In the genomic region with DNA sequence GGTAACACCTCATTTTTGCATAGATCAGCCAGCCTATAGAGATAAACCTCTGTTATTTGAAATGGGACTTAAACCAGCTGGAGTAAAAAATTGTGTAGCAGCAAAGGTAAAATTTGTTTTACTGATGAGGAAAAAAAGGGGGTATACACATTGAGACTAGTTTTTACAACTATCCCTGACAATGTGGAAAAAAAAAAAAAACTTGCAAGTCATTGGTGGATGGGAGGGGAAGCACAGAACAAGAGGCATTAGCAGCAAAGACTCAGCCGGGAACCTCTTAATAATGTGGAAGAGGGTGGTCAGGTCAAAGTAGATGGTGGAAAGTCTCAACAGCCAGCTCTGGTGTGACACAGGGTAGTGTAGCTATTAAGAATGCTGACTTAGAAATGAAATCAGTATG, we compare ENCODE assay signal across 21 cellular contexts. TPM values are rescaled to one million over a fixed set of nuclear protein-coding genes. Genes with fewer than 3 reads are reported as not detected.
DNase-seq lines count a peak whose midpoint lies in the region; ATAC-seq and TF ChIP-seq lines count a peak whose summit lies in the region.
"Had no signal": no experiment of that assay in that cellular context is flagged by ENCODE, and none has a peak within 500 bp of the region (broad histone marks: within the 10 kb centered on the region; RNA-seq: fewer than 3 reads in every experiment).

No MANE protein-coding gene starts in this region.

- H3K23ac ChIP-seq in H9 (ENCODE audit: insufficient read length, low read depth, low read length) = no peak overlapping the region

- no peak overlapping the region for H2BK20ac ChIP-seq in H9 (ENCODE audit: low read depth, low read length, poor library complexity, severe bottlenecking)

- no peak overlapping the region for H4K5ac ChIP-seq in H9 (ENCODE audit: insufficient read length, low read depth, low read length)

- H3K4me1 Mint-ChIP-seq in activated naive CD8-positive, alpha-beta T cell treated with anti-CD3 and anti-CD28 coated beads, Interleukin-2, amount 50 U/mL, for 24 hours = peaks cover 7% of the 10 kb centered on the region
- no peaks in the 10 kb centered on the region for H3K4me1 Mint-ChIP-seq in activated naive CD8-positive, alpha-beta T cell treated with anti-CD3 and anti-CD28 coated beads for 36 hours
- no peaks in the 10 kb centered on the region for H3K4me1 Mint-ChIP-seq in H9
- peaks cover 19% of the 10 kb centered on the region for H3K4me1 Mint-ChIP-seq in activated T-helper 17 cell treated with anti-CD3 and anti-CD28 coated beads, Interleukin-2, amount 50 U/mL, for 72 hours
- H3K4me1 Mint-ChIP-seq in endothelial cell (ENCODE audit: unreplicated experiment) = peaks cover 8% of the 10 kb centered on the region
- H3K4me1 Mint-ChIP-seq: CD14-positive monocyte had no signal

- H3K4ac ChIP-seq in H9 (ENCODE audit: low read depth, low read length) = no peak overlapping the region

- H2BK15ac ChIP-seq in H9 (ENCODE audit: low read depth, low read length) = no peak overlapping the region

- H3K79me2 ChIP-seq in H9 (ENCODE audit: insufficient read depth, low read length) = peaks cover 1% of the 10 kb centered on the region; the same call in 1 of the 2 replicates

- H3K4me2 ChIP-seq in H9 (ENCODE audit: insufficient read depth, insufficient read length, low read length) = no peak overlapping the region
- H3K4me2 ChIP-seq: A549, BLaER1 had no signal

- peaks cover 36% of the 10 kb centered on the region for H3K36me3 Mint-ChIP-seq in activated naive CD8-positive, alpha-beta T cell treated with anti-CD3 and anti-CD28 coated beads, Interleukin-2, amount 50 U/mL, for 24 hours (ENCODE audit: low read depth)
- peaks cover 20% of the 10 kb centered on the region for H3K36me3 Mint-ChIP-seq in activated naive CD8-positive, alpha-beta T cell treated with anti-CD3 and anti-CD28 coated beads for 36 hours
- peaks cover 17 to 72% (median 44%) of the 10 kb centered on the region in 3 experiments; a peak in 6 of 7 replicates for H3K36me3 Mint-ChIP-seq in H9 (ENCODE audit: insufficient read depth in 1 of 3, low read depth in 3 of 3)
- peaks cover 87% of the 10 kb centered on the region for H3K36me3 Mint-ChIP-seq in activated T-helper 17 cell treated with anti-CD3 and anti-CD28 coated beads, Interleukin-2, amount 50 U/mL, for 72 hours (ENCODE audit: low read depth)
- H3K36me3 Mint-ChIP-seq in endothelial cell (ENCODE audit: low read depth, unreplicated experiment) = peaks cover 16% of the 10 kb centered on the region

- ATAC-seq in activated naive CD8-positive, alpha-beta T cell treated with anti-CD3 and anti-CD28 coated beads, Interleukin-2, amount 50 U/mL, for 24 hours = no peak
- ATAC-seq in activated T-helper 17 cell treated with anti-CD3 and anti-CD28 coated beads, Interleukin-2, amount 50 U/mL, for 72 hours (replicated peaks) = no peak
- no peak for ATAC-seq in GM18868 (IDR thresholded peaks at IDR 0.05; ENCODE audit: unreplicated experiment)
- ATAC-seq: A549 had no signal

- no peak overlapping the region for H3K14ac ChIP-seq in H9 (ENCODE audit: insufficient read depth, low read length)

- H2BK12ac ChIP-seq in H9 (ENCODE audit: insufficient read length, low read depth, low read length) = no peak overlapping the region

- H3K27ac Mint-ChIP-seq in activated naive CD8-positive, alpha-beta T cell treated with anti-CD3 and anti-CD28 coated beads, Interleukin-2, amount 50 U/mL, for 24 hours = peak overlapping the region; percentile 19
- no peak overlapping the region for H3K27ac Mint-ChIP-seq in activated naive CD8-positive, alpha-beta T cell treated with anti-CD3 and anti-CD28 coated beads for 36 hours
- H3K27ac Mint-ChIP-seq in H9 (peak overlapping the region in 2 of 3 experiments; percentile 20 to 49; a peak in 1 of 7 replicates), endothelial cell (ENCODE audit: unreplicated experiment) (peak overlapping the region; percentile 3)
- H3K27ac Mint-ChIP-seq in activated T-helper 17 cell treated with anti-CD3 and anti-CD28 coated beads, Interleukin-2, amount 50 U/mL, for 72 hours = peak overlapping the region; percentile 36

- H3K4me1 ChIP-seq in H9 (ENCODE audit: insufficient read depth, low read length) = no peaks in the 10 kb centered on the region
- H3K4me1 ChIP-seq: BE2C, BLaER1 had no signal

- H4K20me1 ChIP-seq in H9 (ENCODE audit: control insufficient read depth, insufficient read depth, insufficient read length) = no peaks in the 10 kb centered on the region

- H4K91ac ChIP-seq in H9 (ENCODE audit: insufficient read length, low read depth, low read length) = no peak overlapping the region

- H3K79me1 ChIP-seq in H9 (ENCODE audit: insufficient read depth, low read depth, low read length, poor library complexity, severe bottlenecking) = peaks cover 4% of the 10 kb centered on the region

- no peaks in the 10 kb centered on the region for H3K9me3 ChIP-seq in H9 (ENCODE audit: control insufficient read depth, low read depth, low read length)
- H3K9me3 ChIP-seq: A549, BE2C, BLaER1, Caco-2 had no signal

- WGBS in H9 (ENCODE audit: extremely low coverage, insufficient read length, low lambda C conversion rate) = no CpG with 5 or more reads among the region's 1 CpG

- no peak overlapping the region for H4K8ac ChIP-seq in H9 (replicated peaks; ENCODE audit: insufficient read length, low read depth, low read length)

- H2AK5ac ChIP-seq in H9 (ENCODE audit: insufficient read length, low read length) = no peak overlapping the region

- no peak for DNase-seq in activated naive CD8-positive, alpha-beta T cell treated with anti-CD3 and anti-CD28 coated beads, Interleukin-2, amount 50 U/mL, for 24 hours
- no peak for DNase-seq in activated naive CD8-positive, alpha-beta T cell treated with anti-CD3 and anti-CD28 coated beads for 36 hours
- no peak for DNase-seq in H9
- no peak for DNase-seq in endothelial cell (ENCODE audit: low spot score)
- DNase-seq in HK-2 (ENCODE audit: unreplicated experiment) = no peak
- DNase-seq in COLO829 (ENCODE audit: low spot score) = no peak
- DNase-seq: BE2C; C1 segment of cervical spinal cord; Caco-2; Calu3; CD4-positive, alpha-beta memory T cell; CD4-positive, CD25-positive, alpha-beta regulatory T cell; CD8-positive, alpha-beta memory T cell; DMS79 treated with DMSO at 0.1 percent for 48 hours; GF-D8 had no signal

- no peaks in the 10 kb centered on the region for H3K9me3 Mint-ChIP-seq in activated naive CD8-positive, alpha-beta T cell treated with anti-CD3 and anti-CD28 coated beads, Interleukin-2, amount 50 U/mL, for 24 hours
- no peaks in the 10 kb centered on the region for H3K9me3 Mint-ChIP-seq in activated naive CD8-positive, alpha-beta T cell treated with anti-CD3 and anti-CD28 coated beads for 36 hours
- H3K9me3 Mint-ChIP-seq in H9 (no peaks in the 10 kb centered on the region), endothelial cell (ENCODE audit: unreplicated experiment) (no peaks in the 10 kb centered on the region)
- H3K9me3 Mint-ChIP-seq in activated T-helper 17 cell treated with anti-CD3 and anti-CD28 coated beads, Interleukin-2, amount 50 U/mL, for 72 hours = no peaks in the 10 kb centered on the region
- H3K9me3 Mint-ChIP-seq: CD14-positive monocyte; CD4-positive, alpha-beta memory T cell; CD4-positive, CD25-positive, alpha-beta regulatory T cell; CD8-positive, alpha-beta memory T cell had no signal

- H3K27ac ChIP-seq in H9 (ENCODE audit: insufficient read length, low read depth, low read length) = no peak overlapping the region
- H3K27ac ChIP-seq: 22Rv1, A549, BLaER1 had no signal

- TF ChIP-seq CTCF in H9 (conservative IDR thresholded peaks at IDR 0.05) (no peak), endothelial cell (IDR thresholded peaks at IDR 0.05; ENCODE audit: unreplicated experiment) (no peak)

- no peak overlapping the region for H2BK5ac ChIP-seq in H9 (ENCODE audit: insufficient read length, low read length)

- no peak overlapping the region for H3K4me3 Mint-ChIP-seq in activated naive CD8-positive, alpha-beta T cell treated with anti-CD3 and anti-CD28 coated beads, Interleukin-2, amount 50 U/mL, for 24 hours
- no peak overlapping the region for H3K4me3 Mint-ChIP-seq in activated naive CD8-positive, alpha-beta T cell treated with anti-CD3 and anti-CD28 coated beads for 36 hours
- H3K4me3 Mint-ChIP-seq in H9 (no peak overlapping the region), endothelial cell (ENCODE audit: unreplicated experiment) (no peak overlapping the region)
- H3K4me3 Mint-ChIP-seq in activated T-helper 17 cell treated with anti-CD3 and anti-CD28 coated beads, Interleukin-2, amount 50 U/mL, for 72 hours = no peak overlapping the region
- H3K4me3 Mint-ChIP-seq: CD14-positive monocyte; CD4-positive, alpha-beta memory T cell; CD4-positive, CD25-positive, alpha-beta regulatory T cell; CD8-positive, alpha-beta memory T cell had no signal

- no peak overlapping the region for H2BK120ac ChIP-seq in H9 (ENCODE audit: low read depth, low read length, poor library complexity, severe bottlenecking)

- H3K18ac ChIP-seq in H9 (ENCODE audit: insufficient read length, low read depth, low read length) = no peak overlapping the region

- H3K27me3 Mint-ChIP-seq in activated naive CD8-positive, alpha-beta T cell treated with anti-CD3 and anti-CD28 coated beads, Interleukin-2, amount 50 U/mL, for 24 hours = no peaks in the 10 kb centered on the region
- H3K27me3 Mint-ChIP-seq in activated naive CD8-positive, alpha-beta T cell treated with anti-CD3 and anti-CD28 coated beads for 36 hours = no peaks in the 10 kb centered on the region
- no peaks in the 10 kb centered on the region for H3K27me3 Mint-ChIP-seq in H9 (ENCODE audit: low read depth)
- H3K27me3 Mint-ChIP-seq in activated T-helper 17 cell treated with anti-CD3 and anti-CD28 coated beads, Interleukin-2, amount 50 U/mL, for 72 hours = no peaks in the 10 kb centered on the region
- H3K27me3 Mint-ChIP-seq in endothelial cell (ENCODE audit: unreplicated experiment) = no peaks in the 10 kb centered on the region
- H3K27me3 Mint-ChIP-seq: CD4-positive, alpha-beta memory T cell; CD4-positive, CD25-positive, alpha-beta regulatory T cell; CD8-positive, alpha-beta memory T cell had no signal

- no peaks in the 10 kb centered on the region for H3K23me2 ChIP-seq in H9 (ENCODE audit: insufficient read length, low read depth, low read length, poor library complexity, severe bottlenecking)

- no peak overlapping the region for H3T11ph ChIP-seq in H9 (ENCODE audit: low read length)

- H3K9ac ChIP-seq in H9 (ENCODE audit: extremely low read depth, insufficient read length, low read length) = no peak overlapping the region
- H3K9ac ChIP-seq: BLaER1 had no signal

- no peak overlapping the region for H2AFZ ChIP-seq in H9 (ENCODE audit: low read length)

- H3K27me3 ChIP-seq in H9 (ENCODE audit: insufficient read depth, low read length) = no peaks in the 10 kb centered on the region
- H3K27me3 ChIP-seq: BE2C, BLaER1 had no signal

- H3K56ac ChIP-seq in H9 (ENCODE audit: insufficient read length, low read depth, low read length) = no peak overlapping the region

RNA-seq across cellular contexts. Expression of a gene that starts 14.5 kb away (rescaled TPM):
- 10 to 100 TPM; 48.2 to 49.5 TPM for total RNA-seq in activated naive CD8-positive, alpha-beta T cell treated with anti-CD3 and anti-CD28 coated beads for 36 hours
- 59.2 and 59.9 TPM in 2 replicates for total RNA-seq in H9 (2021)
- 10 to 100 TPM; 36.8 to 55.1 TPM for total RNA-seq in activated T-helper 17 cell treated with anti-CD3 and anti-CD28 coated beads, Interleukin-2, amount 50 U/mL, for 72 hours
- total RNA-seq in endothelial cell (ENCODE audit: unreplicated experiment) = 31.6 TPM
